In genomic region chr13:95643814-95644598, GRCh38 we compare ENCODE assay signal across 9 cellular contexts. TPM values are rescaled to one million over a fixed set of nuclear protein-coding genes. Genes with fewer than 3 reads are reported as not detected.
DNase-seq lines count a peak whose midpoint lies in the region; ATAC-seq, FAIRE-seq and TF ChIP-seq lines count a peak whose summit lies in the region.
"Had no signal": no experiment of that assay in that cellular context is flagged by ENCODE, and none has a peak within 500 bp of the region (broad histone marks: within the 10 kb centered on the region; RNA-seq: fewer than 3 reads in every experiment).

No MANE protein-coding gene starts in this region.

- peak overlapping the region; percentile 46 for H3K4me3 Mint-ChIP-seq in stimulated activated naive CD8-positive, alpha-beta T cell treated with anti-CD3 and anti-CD28 coated beads, Interleukin-15, Interleukin-2, amounts not matched to agents 100 ng/mL and 50 ng/mL, for 24 hours

- H3K27me3 ChIP-seq in breast epithelium: peaks cover 0 to 21% of the 10 kb centered on the region in 2 donors

- H3K9me3 Mint-ChIP-seq in stimulated activated naive CD8-positive, alpha-beta T cell treated with anti-CD3 and anti-CD28 coated beads, Interleukin-15, Interleukin-2, amounts not matched to agents 100 ng/mL and 50 ng/mL, for 24 hours: no peaks in the 10 kb centered on the region

- H3K9ac ChIP-seq in kidney (ENCODE audit: low read length in 2 of 2): peak overlapping the region; percentile 29 to 51
- H3K9ac ChIP-seq: KMS-11 had no signal

- no peak for TF ChIP-seq CTCF in breast epithelium (IDR thresholded peaks at IDR 0.05)
- TF ChIP-seq CTCF in kidney (IDR thresholded peaks at IDR 0.05; ENCODE audit: borderline replicate concordance, extremely low read depth, insufficient read depth): no peak

- H3K27ac Mint-ChIP-seq in stimulated activated naive CD8-positive, alpha-beta T cell treated with anti-CD3 and anti-CD28 coated beads, Interleukin-15, Interleukin-2, amounts not matched to agents 100 ng/mL and 50 ng/mL, for 24 hours: no peak overlapping the region

- peak overlapping the region; percentile 53 to 73 (median 63) for H3K4me3 ChIP-seq in breast epithelium
- H3K4me3 ChIP-seq in kidney (ENCODE audit: low read length in 2 of 2): peak overlapping the region; percentile 72 to 93

- H3K4me1 Mint-ChIP-seq in stimulated activated naive CD8-positive, alpha-beta T cell treated with anti-CD3 and anti-CD28 coated beads, Interleukin-15, Interleukin-2, amounts not matched to agents 100 ng/mL and 50 ng/mL, for 24 hours (ENCODE audit: low read depth): peaks cover 6% of the 10 kb centered on the region

- intact Hi-C loops in breast epithelium (cut with DNase I; ENCODE audit: low total_unique reads): no loop called here
- intact Hi-C loops in kidney (cut with DNase I): no loop called here

- FAIRE-seq in kidney (lab: Jason Lieb, UNC): no peak

- peak; percentile 79 for DNase-seq in COLO668 (lab: John Stamatoyannopoulos, UW; ENCODE audit: unreplicated experiment)
- DNase-seq in NCI-H1105 (lab: John Stamatoyannopoulos, UW): peak; percentile 7
- DNase-seq in breast epithelium (ENCODE audit: low spot score in 2 of 2): no peak
- peak; percentile 76 for DNase-seq in kidney
- no peak for DNase-seq in dedifferentiated amniotic fluid mesenchymal stem cell (ENCODE audit: extremely low spot score)
- DNase-seq in middle frontal gyrus (ENCODE audit: extremely low spot score, low spot score): no peak

- peak; percentile 37 for ATAC-seq in GM21367 (IDR thresholded peaks at IDR 0.05; ENCODE audit: unreplicated experiment)

- H3K4me1 ChIP-seq in breast epithelium: peaks cover 0 to 9% of the 10 kb centered on the region in 2 donors
- H3K4me1 ChIP-seq in kidney (ENCODE audit: control insufficient read depth in 1 of 2, insufficient read depth in 1 of 2, low read depth in 1 of 2, low read length in 2 of 2): peaks cover 3 to 4% of the 10 kb centered on the region in 2 donors

- H3K9me3 ChIP-seq in breast epithelium (no peaks in the 10 kb centered on the region), kidney (ENCODE audit: control insufficient read depth in 1 of 2, low read length in 2 of 2) (no peaks in the 10 kb centered on the region)

- no peaks in the 10 kb centered on the region for H3K36me3 Mint-ChIP-seq in stimulated activated naive CD8-positive, alpha-beta T cell treated with anti-CD3 and anti-CD28 coated beads, Interleukin-15, Interleukin-2, amounts not matched to agents 100 ng/mL and 50 ng/mL, for 24 hours (ENCODE audit: low read depth)

- H3K27me3 Mint-ChIP-seq in stimulated activated naive CD8-positive, alpha-beta T cell treated with anti-CD3 and anti-CD28 coated beads, Interleukin-15, Interleukin-2, amounts not matched to agents 100 ng/mL and 50 ng/mL, for 24 hours: peaks cover 53% of the 10 kb centered on the region

- TF ChIP-seq POLR2A in breast epithelium (IDR thresholded peaks at IDR 0.05): no peak

- H3K27ac ChIP-seq in breast epithelium (peak overlapping the region; percentile 3 to 85), kidney (ENCODE audit: low read depth in 2 of 2, low read length in 2 of 2) (peak overlapping the region; percentile 8 to 71)
- H3K27ac ChIP-seq: KMS-11 had no signal

- H3K36me3 ChIP-seq in breast epithelium: no peaks in the 10 kb centered on the region
- H3K36me3 ChIP-seq in kidney (ENCODE audit: control insufficient read depth in 1 of 2, insufficient read depth in 2 of 2, low read length in 2 of 2): no peaks in the 10 kb centered on the region

RNA-seq across cellular contexts. Expression of gene DZIP1, which starts 0.5 kb away (rescaled TPM):
- total RNA-seq in breast epithelium (10 to 100 TPM; 10.2 to 20.3 (median 10.4) TPM), kidney (41.4 TPM)
- 26.7 TPM for polyA plus RNA-seq in kidney (ENCODE audit: insufficient read depth, low read depth, low replicate concordance)

RNA-seq across cellular contexts. Expression of gene DNAJC3, which starts 32.9 kb away (rescaled TPM):
- total RNA-seq in breast epithelium (10 to 100 TPM; 44.3 to 62.3 (median 60.3) TPM), kidney (65.9 TPM)
- 20.1 TPM for polyA plus RNA-seq in kidney (ENCODE audit: insufficient read depth, low read depth, low replicate concordance)

Comparison
In these comparisons a context has a peak if more than half of its experiments do, and no peak if none do; other contexts are left out.
1. DNase-seq: peak in COLO668 (single experiment), NCI-H1105 (single experiment) and kidney (single experiment); none in breast epithelium (0 of 2), dedifferentiated amniotic fluid mesenchymal stem cell (single experiment) and middle frontal gyrus (single experiment).